In the genomic region with DNA sequence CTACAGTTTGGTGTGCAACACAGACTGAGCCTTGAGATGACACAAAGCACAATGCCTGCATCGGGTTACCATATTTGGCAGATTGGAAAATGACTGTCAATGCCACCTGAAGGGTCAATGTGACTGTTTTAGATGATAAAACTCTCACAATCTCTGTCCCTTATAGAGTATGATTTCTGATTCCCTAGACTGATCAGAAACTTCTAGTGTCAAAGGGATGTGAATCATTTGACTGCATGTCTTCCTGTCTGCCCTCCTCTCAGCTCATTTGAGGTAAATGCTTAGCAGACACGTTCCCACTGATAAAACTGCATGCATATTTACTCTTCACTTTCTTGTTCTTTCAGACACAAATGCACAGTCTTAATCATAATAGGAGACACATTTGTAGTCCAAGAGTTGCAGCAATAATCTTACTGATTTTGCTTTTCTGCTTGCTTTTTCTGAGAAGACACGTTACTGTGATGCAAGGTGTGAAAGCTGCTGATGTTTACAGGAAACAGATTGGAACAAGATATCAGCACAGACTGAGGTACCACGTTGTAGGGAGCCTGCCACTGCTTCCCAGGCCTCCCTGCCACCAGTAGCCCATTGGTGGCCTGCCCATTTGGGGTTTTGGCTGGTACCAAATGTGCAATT, we compare ENCODE assay signal across 21 cellular contexts.
DNase-seq lines count a peak whose midpoint lies in the region; ATAC-seq, FAIRE-seq and TF ChIP-seq lines count a peak whose summit lies in the region.
"Had no signal": no experiment of that assay in that cellular context is flagged by ENCODE, and none has a peak within 500 bp of the region (broad histone marks: within the 10 kb centered on the region; RNA-seq: fewer than 3 reads in every experiment).

No MANE protein-coding gene starts in this region.

- no peak for TF ChIP-seq POLR2A in GM12892 (IDR thresholded peaks at IDR 0.05; ENCODE audit: low read depth, low read length)

- no peaks in the 10 kb centered on the region for H3K9me3 ChIP-seq in mucosa of descending colon
- H3K9me3 ChIP-seq: BLaER1, colonic mucosa, gastrocnemius medialis, MG63, thyroid gland had no signal

- no peak for TF ChIP-seq CTCF in mucosa of descending colon (IDR thresholded peaks at IDR 0.05)
- TF ChIP-seq CTCF in dorsolateral prefrontal cortex (IDR thresholded peaks at IDR 0.05 in 54 of 56, conservative IDR thresholded peaks at IDR 0.05 in 2 of 56; ENCODE audit: low read depth in 1 of 56, partially characterized antibody in 56 of 56) = no peak
- no peak for TF ChIP-seq CTCF in osteocyte (IDR thresholded peaks at IDR 0.05)

- peaks cover 13% of the 10 kb centered on the region for H3K36me3 Mint-ChIP-seq in activated T-helper 1 cell treated with anti-CD3 and anti-CD28 coated beads, Interleukin-12 subunit alpha, Interleukin-12 subunit beta, Interleukin-2, Interleukin-4 antibody, amounts not matched to agents 30 ng/mL and 10 ng/mL and 1 ng/mL, durations not matched to agents 14 hours and 24 hours and 36 hours (ENCODE audit: low read depth)
- no peaks in the 10 kb centered on the region for H3K36me3 Mint-ChIP-seq in osteocyte (ENCODE audit: unreplicated experiment)

- H3K36me3 ChIP-seq in mucosa of descending colon (ENCODE audit: low read depth) = no peaks in the 10 kb centered on the region
- H3K36me3 ChIP-seq: BLaER1, colonic mucosa, gastrocnemius medialis, left lung, MG63, thyroid gland had no signal

- peaks cover 13% of the 10 kb centered on the region for H3K9me3 Mint-ChIP-seq in activated T-helper 1 cell treated with anti-CD3 and anti-CD28 coated beads, Interleukin-12 subunit alpha, Interleukin-12 subunit beta, Interleukin-2, Interleukin-4 antibody, amounts not matched to agents 30 ng/mL and 10 ng/mL and 1 ng/mL, durations not matched to agents 14 hours and 24 hours and 36 hours
- peaks cover 8% of the 10 kb centered on the region for H3K9me3 Mint-ChIP-seq in osteocyte (ENCODE audit: unreplicated experiment)

- no peak overlapping the region for H3K27ac ChIP-seq in dorsolateral prefrontal cortex
- H3K27ac ChIP-seq: BLaER1, colonic mucosa, epithelial cell of prostate, gastrocnemius medialis, GM23248, left lung, thyroid gland had no signal

- peak overlapping the region; percentile 80 for H3K27ac Mint-ChIP-seq in activated T-helper 1 cell treated with anti-CD3 and anti-CD28 coated beads, Interleukin-12 subunit alpha, Interleukin-12 subunit beta, Interleukin-2, Interleukin-4 antibody, amounts not matched to agents 30 ng/mL and 10 ng/mL and 1 ng/mL, durations not matched to agents 14 hours and 24 hours and 36 hours
- H3K27ac Mint-ChIP-seq in osteocyte (ENCODE audit: unreplicated experiment) = no peak overlapping the region

- no peak overlapping the region for H3K4me3 Mint-ChIP-seq in activated T-helper 1 cell treated with anti-CD3 and anti-CD28 coated beads, Interleukin-12 subunit alpha, Interleukin-12 subunit beta, Interleukin-2, Interleukin-4 antibody, amounts not matched to agents 30 ng/mL and 10 ng/mL and 1 ng/mL, durations not matched to agents 14 hours and 24 hours and 36 hours
- no peak overlapping the region for H3K4me3 Mint-ChIP-seq in osteocyte (ENCODE audit: unreplicated experiment)

- H3K27me3 Mint-ChIP-seq in activated T-helper 1 cell treated with anti-CD3 and anti-CD28 coated beads, Interleukin-12 subunit alpha, Interleukin-12 subunit beta, Interleukin-2, Interleukin-4 antibody, amounts not matched to agents 30 ng/mL and 10 ng/mL and 1 ng/mL, durations not matched to agents 14 hours and 24 hours and 36 hours (ENCODE audit: insufficient read depth) = no peaks in the 10 kb centered on the region
- H3K27me3 Mint-ChIP-seq in osteocyte (ENCODE audit: unreplicated experiment) = no peaks in the 10 kb centered on the region

- ATAC-seq in activated CD4-positive, CD25-positive, alpha-beta regulatory T cell treated with anti-CD3 and anti-CD28 coated beads, Interleukin-2, amount 50 U/mL, for 24 hours = peak; percentile 90 to 93
- ATAC-seq in mucosa of descending colon (peak; percentile 45), GM18870 (IDR thresholded peaks at IDR 0.05; ENCODE audit: unreplicated experiment) (no peak)
- ATAC-seq: gastrocnemius medialis, left lung, sciatic nerve had no signal

- no peaks in the 10 kb centered on the region for H3K27me3 ChIP-seq in dorsolateral prefrontal cortex
- H3K27me3 ChIP-seq: BLaER1, colonic mucosa, gastrocnemius medialis, left lung, MG63, thyroid gland had no signal

- peaks cover 39% of the 10 kb centered on the region for H3K4me1 Mint-ChIP-seq in activated T-helper 1 cell treated with anti-CD3 and anti-CD28 coated beads, Interleukin-12 subunit alpha, Interleukin-12 subunit beta, Interleukin-2, Interleukin-4 antibody, amounts not matched to agents 30 ng/mL and 10 ng/mL and 1 ng/mL, durations not matched to agents 14 hours and 24 hours and 36 hours (ENCODE audit: low read depth)
- no peaks in the 10 kb centered on the region for H3K4me1 Mint-ChIP-seq in osteocyte (ENCODE audit: unreplicated experiment)

- peaks cover under 1% of the 10 kb centered on the region for H3K4me1 ChIP-seq in mucosa of descending colon (ENCODE audit: low read depth)
- H3K4me1 ChIP-seq: colonic mucosa, gastrocnemius medialis, left lung, thyroid gland had no signal

- H3K4me3 ChIP-seq in mucosa of descending colon (no peak overlapping the region), dorsolateral prefrontal cortex (no peak overlapping the region)
- H3K4me3 ChIP-seq: BLaER1, colonic mucosa, gastrocnemius medialis, GM23248, left lung, MG63, thyroid gland had no signal

- intact Hi-C loops in activated T-helper 1 cell treated with anti-CD3 and anti-CD28 coated beads, Interleukin-12 subunit alpha, Interleukin-12 subunit beta, Interleukin-2, Interleukin-4 antibody, amounts not matched to agents 30 ng/mL and 10 ng/mL and 1 ng/mL, durations not matched to agents 14 hours and 24 hours and 36 hours (cut with micrococcal nuclease) = loop anchor here (1.0 kb wide), 1 partner anchor 29 kb away; no protein-coding TSS in a partner anchor
- intact Hi-C loops in mucosa of descending colon (cut with DNase I, micrococcal nuclease) = no loop called here
- intact Hi-C loops in dorsolateral prefrontal cortex (cut with DNase I) = no loop called here

- DNase-seq in activated CD4-positive, CD25-positive, alpha-beta regulatory T cell (lab: John Stamatoyannopoulos, UW) = no peak
- DNase-seq in GM12892 (ENCODE audit: insufficient read length) = no peak
- peak; percentile 1 for DNase-seq in activated T-helper 1 cell treated with anti-CD3 and anti-CD28 coated beads, Interleukin-12 subunit alpha, Interleukin-12 subunit beta, Interleukin-2, Interleukin-4 antibody, amounts not matched to agents 30 ng/mL and 10 ng/mL and 1 ng/mL, durations not matched to agents 14 hours and 24 hours and 36 hours (ENCODE audit: low spot score)
- no peak for DNase-seq in mucosa of descending colon
- DNase-seq in dorsolateral prefrontal cortex = no peak
- no peak for DNase-seq in osteocyte (ENCODE audit: extremely low spot score, unreplicated experiment)
- DNase-seq: 8988T, colonic mucosa, DMS53, gastrocnemius medialis, GM23248, left lung, MG63, NCI-H1694, SW 1271, thyroid gland had no signal

- FAIRE-seq in GM12892 (lab: Jason Lieb, UNC) = peak; percentile 82
